19 cellular contexts compared by ENCODE assay signal in genomic region chr10:123796736-123797135, GRCh38.
"Had no signal": no experiment of that assay in that cellular context is flagged by ENCODE, and none has a peak within 500 bp of the region (broad histone marks: within the 10 kb centered on the region; RNA-seq: fewer than 3 reads in every experiment).

No MANE protein-coding gene starts in this region.

- H3K4me3 ChIP-seq: gastrocnemius medialis, heart right ventricle, lower lobe of right lung, transverse colon had no signal

- H3K9me3 Mint-ChIP-seq: activated CD8-positive, alpha-beta T cell treated with anti-CD3 and anti-CD28 coated beads for 36 hours; activated T-cell treated with anti-CD3 and anti-CD28 coated beads, Interleukin-2, amount 50 U/mL, for 72 hours; central memory CD8-positive, alpha-beta T cell; mesothelial cell of epicardium had no signal

- H3K9me3 ChIP-seq: gastrocnemius medialis, lower lobe of right lung, transverse colon had no signal

- H3K27me3 Mint-ChIP-seq: central memory CD8-positive, alpha-beta T cell had no signal

- H3K27me3 ChIP-seq: brain microvascular endothelial cell, gastrocnemius medialis, heart right ventricle, transverse colon had no signal

- H3K36me3 Mint-ChIP-seq: activated naive CD8-positive, alpha-beta T cell; mesothelial cell of epicardium had no signal

- H3K27ac Mint-ChIP-seq: activated CD8-positive, alpha-beta T cell treated with anti-CD3 and anti-CD28 coated beads for 36 hours; activated naive CD8-positive, alpha-beta T cell; activated T-cell treated with anti-CD3 and anti-CD28 coated beads, Interleukin-2, amount 50 U/mL, for 72 hours; mesothelial cell of epicardium; WTC11 had no signal

- ATAC-seq: activated CD8-positive, alpha-beta T cell treated with anti-CD3 and anti-CD28 coated beads for 36 hours; activated T-cell treated with anti-CD3 and anti-CD28 coated beads, Interleukin-2, amount 50 U/mL, for 72 hours; gastrocnemius medialis; heart right ventricle; left cardiac atrium; WTC11 had no signal

- H3K4me1 Mint-ChIP-seq: central memory CD8-positive, alpha-beta T cell had no signal

- DNase-seq: activated CD4-positive, alpha-beta T cell treated with anti-CD3 and anti-CD28 coated beads for 4 hours; activated CD8-positive, alpha-beta memory T cell treated with anti-CD3 and anti-CD28 coated beads, Interleukin-2, amount 50 U/mL, for 4 hours; activated CD8-positive, alpha-beta T cell treated with anti-CD3 and anti-CD28 coated beads for 36 hours; activated gamma-delta T cell; activated T-cell treated with anti-CD3 and anti-CD28 coated beads, Interleukin-2, amount 50 U/mL, for 72 hours; brain microvascular endothelial cell; gastrocnemius medialis; heart right ventricle; left cardiac atrium; lower lobe of right lung; stimulated activated CD4-positive, alpha-beta T cell treated with anti-CD3 and anti-CD28 coated beads, Interleukin-15, amount 100 ng/mL, for 24 hours; stimulated activated CD4-positive, alpha-beta T cell treated with anti-CD3 and anti-CD28 coated beads, Interleukin-4, amount 100 ng/mL, for 1 hour; stimulated activated naive CD4-positive, alpha-beta T cell treated with Interleukin-2 at 50 U/mL for 16 hours; transverse colon had no signal

- H3K27ac ChIP-seq: brain microvascular endothelial cell, epithelial cell of prostate, gastrocnemius medialis, heart right ventricle, lower lobe of right lung had no signal

- H3K4me1 ChIP-seq: gastrocnemius medialis, lower lobe of right lung, transverse colon had no signal

- H3K36me3 ChIP-seq: brain microvascular endothelial cell, gastrocnemius medialis, heart right ventricle, lower lobe of right lung, transverse colon had no signal

- H3K4me3 Mint-ChIP-seq: activated CD8-positive, alpha-beta T cell treated with anti-CD3 and anti-CD28 coated beads for 36 hours; activated naive CD8-positive, alpha-beta T cell; activated T-cell treated with anti-CD3 and anti-CD28 coated beads, Interleukin-2, amount 50 U/mL, for 72 hours; central memory CD8-positive, alpha-beta T cell; mesothelial cell of epicardium; WTC11 had no signal
